38 cellular contexts compared by ENCODE assay signal in the genomic region with DNA sequence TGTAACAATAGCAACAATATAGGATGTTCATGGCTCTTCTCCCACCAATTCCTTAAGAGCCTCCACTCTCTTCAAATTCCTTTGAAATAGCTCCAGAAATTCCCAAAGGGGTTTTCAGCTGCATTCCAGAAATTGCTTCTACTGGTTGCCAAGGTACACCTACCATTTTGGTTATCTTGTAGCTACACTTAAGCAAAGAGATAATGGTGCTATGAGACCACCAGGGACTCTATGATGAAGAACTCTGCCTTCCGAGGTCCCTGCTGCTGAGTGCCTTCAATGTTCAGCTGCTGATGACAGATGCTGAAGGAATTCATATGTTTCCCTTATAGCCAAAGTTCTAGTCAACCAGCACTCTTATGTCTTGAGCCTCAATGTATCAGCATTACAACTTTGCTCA.
"Had no signal": no experiment of that assay in that cellular context is flagged by ENCODE, and none has a peak within 500 bp of the region (broad histone marks: within the 10 kb centered on the region; RNA-seq: fewer than 3 reads in every experiment).

No MANE protein-coding gene starts in this region.

- H3K27me3 Mint-ChIP-seq: activated naive CD4-positive, alpha-beta T cell treated with anti-CD3 and anti-CD28 coated beads, Interleukin-2, amount 10 ng/mL, durations not matched to agents 7 days and 5 days; activated naive CD8-positive, alpha-beta T cell treated with anti-CD3 and anti-CD28 coated beads, Interleukin-2, amount 10 ng/mL, durations not matched to agents 7 days and 5 days had no signal

- H3K4me1 ChIP-seq: adrenal gland, ascending aorta, body of pancreas, breast epithelium had no signal

- H3K36me3 Mint-ChIP-seq: activated naive CD4-positive, alpha-beta T cell treated with anti-CD3 and anti-CD28 coated beads, Interleukin-2, amount 10 ng/mL, durations not matched to agents 7 days and 5 days; activated naive CD4-positive, alpha-beta T cell treated with anti-CD3 and anti-CD28 coated beads, Interleukin-2, amount 50 U/mL, for 24 hours; activated naive CD8-positive, alpha-beta T cell; activated naive CD8-positive, alpha-beta T cell treated with anti-CD3 and anti-CD28 coated beads, Interleukin-2, amount 10 ng/mL, durations not matched to agents 7 days and 5 days; brain had no signal

- H3K4me1 Mint-ChIP-seq: activated naive CD4-positive, alpha-beta T cell treated with anti-CD3 and anti-CD28 coated beads, Interleukin-2, amount 10 ng/mL, durations not matched to agents 7 days and 5 days; activated naive CD4-positive, alpha-beta T cell treated with anti-CD3 and anti-CD28 coated beads, Interleukin-2, amount 50 U/mL, for 24 hours; activated naive CD8-positive, alpha-beta T cell treated with anti-CD3 and anti-CD28 coated beads, Interleukin-2, amount 10 ng/mL, durations not matched to agents 7 days and 5 days; activated naive CD8-positive, alpha-beta T cell treated with anti-CD3 and anti-CD28 coated beads, Interleukin-2, amount 50 U/mL, for 24 hours; activated T-helper 17 cell treated with anti-CD3 and anti-CD28 coated beads, Interleukin-2, amount 50 U/mL, for 72 hours; brain; central memory CD8-positive, alpha-beta T cell had no signal

- H3K27me3 ChIP-seq: adrenal gland, ascending aorta, body of pancreas, brain microvascular endothelial cell, breast epithelium, cardiac muscle cell had no signal

- ATAC-seq: activated naive CD4-positive, alpha-beta T cell treated with anti-CD3 and anti-CD28 coated beads, Interleukin-2, amount 50 U/mL, for 72 hours; activated naive CD8-positive, alpha-beta T cell treated with anti-CD3 and anti-CD28 coated beads, Interleukin-2, amount 50 U/mL, for 24 hours; activated T-cell treated with anti-CD3 and anti-CD28 coated beads, Interleukin-2, amount 50 U/mL, for 4 hours; activated T-cell treated with anti-CD3 and anti-CD28 coated beads, Interleukin-2, amount 50 U/mL, for 72 hours; activated T-helper 17 cell treated with anti-CD3 and anti-CD28 coated beads, Interleukin-2, amount 50 U/mL, for 72 hours; body of pancreas had no signal

- H3K9me3 Mint-ChIP-seq: activated naive CD4-positive, alpha-beta T cell treated with anti-CD3 and anti-CD28 coated beads for 36 hours; activated naive CD4-positive, alpha-beta T cell treated with anti-CD3 and anti-CD28 coated beads, Interleukin-2, amount 10 ng/mL, durations not matched to agents 7 days and 5 days; activated T-cell treated with anti-CD3 and anti-CD28 coated beads, Interleukin-2, amount 50 U/mL, for 24 hours; activated T-helper 1 cell treated with anti-CD3 and anti-CD28 coated beads, Interleukin-12 subunit alpha, Interleukin-12 subunit beta, Interleukin-2, Interleukin-4 antibody, amounts not matched to agents 30 ng/mL and 10 ng/mL and 1 ng/mL, durations not matched to agents 14 hours and 24 hours and 36 hours had no signal

- H3K27ac Mint-ChIP-seq: activated naive CD4-positive, alpha-beta T cell treated with anti-CD3 and anti-CD28 coated beads for 36 hours; activated naive CD4-positive, alpha-beta T cell treated with anti-CD3 and anti-CD28 coated beads, Interleukin-2, amount 10 ng/mL, durations not matched to agents 7 days and 5 days; activated naive CD4-positive, alpha-beta T cell treated with anti-CD3 and anti-CD28 coated beads, Interleukin-2, amount 50 U/mL, for 24 hours; activated naive CD4-positive, alpha-beta T cell treated with anti-CD3 and anti-CD28 coated beads, Interleukin-2, amount 50 U/mL, for 72 hours; activated naive CD8-positive, alpha-beta T cell; activated naive CD8-positive, alpha-beta T cell treated with anti-CD3 and anti-CD28 coated beads, Interleukin-2, amount 10 ng/mL, durations not matched to agents 7 days and 5 days; activated naive CD8-positive, alpha-beta T cell treated with anti-CD3 and anti-CD28 coated beads, Interleukin-2, amount 50 U/mL, for 24 hours; activated T-cell treated with anti-CD3 and anti-CD28 coated beads, Interleukin-2, amount 50 U/mL, for 24 hours; activated T-cell treated with anti-CD3 and anti-CD28 coated beads, Interleukin-2, amount 50 U/mL, for 72 hours; activated T-helper 1 cell treated with anti-CD3 and anti-CD28 coated beads, Interleukin-12 subunit alpha, Interleukin-12 subunit beta, Interleukin-2, Interleukin-4 antibody, amounts not matched to agents 30 ng/mL and 10 ng/mL and 1 ng/mL, durations not matched to agents 14 hours and 24 hours and 36 hours; activated T-helper 17 cell treated with anti-CD3 and anti-CD28 coated beads, Interleukin-2, amount 50 U/mL, for 72 hours; activated T-helper 2 cell treated with anti-CD3 and anti-CD28 coated beads, Interferon-gamma antibody, Interleukin-2, Interleukin-4, amounts not matched to agents 10 μg/mL and 5 μg/mL and 100 μg/mL, durations not matched to agents 14 hours and 24 hours and 36 hours; brain had no signal

- H3K4me3 Mint-ChIP-seq: activated naive CD4-positive, alpha-beta T cell treated with anti-CD3 and anti-CD28 coated beads for 36 hours; activated naive CD4-positive, alpha-beta T cell treated with anti-CD3 and anti-CD28 coated beads, Interleukin-2, amount 10 ng/mL, durations not matched to agents 7 days and 5 days; activated naive CD4-positive, alpha-beta T cell treated with anti-CD3 and anti-CD28 coated beads, Interleukin-2, amount 50 U/mL, for 24 hours; activated naive CD8-positive, alpha-beta T cell; activated naive CD8-positive, alpha-beta T cell treated with anti-CD3 and anti-CD28 coated beads, Interleukin-2, amount 10 ng/mL, durations not matched to agents 7 days and 5 days; activated naive CD8-positive, alpha-beta T cell treated with anti-CD3 and anti-CD28 coated beads, Interleukin-2, amount 50 U/mL, for 24 hours; activated T-cell treated with anti-CD3 and anti-CD28 coated beads, Interleukin-2, amount 50 U/mL, for 24 hours; activated T-cell treated with anti-CD3 and anti-CD28 coated beads, Interleukin-2, amount 50 U/mL, for 4 hours; activated T-cell treated with anti-CD3 and anti-CD28 coated beads, Interleukin-2, amount 50 U/mL, for 72 hours; activated T-helper 1 cell treated with anti-CD3 and anti-CD28 coated beads, Interleukin-12 subunit alpha, Interleukin-12 subunit beta, Interleukin-2, Interleukin-4 antibody, amounts not matched to agents 30 ng/mL and 10 ng/mL and 1 ng/mL, durations not matched to agents 14 hours and 24 hours and 36 hours; activated T-helper 17 cell treated with anti-CD3 and anti-CD28 coated beads, Interleukin-2, amount 50 U/mL, for 72 hours; brain; central memory CD8-positive, alpha-beta T cell had no signal

- H3K9me3 ChIP-seq: adrenal gland, ascending aorta, body of pancreas had no signal

- H3K4me3 ChIP-seq: adrenal gland, ascending aorta, body of pancreas, breast epithelium, cardiac muscle cell had no signal

- H3K36me3 ChIP-seq: adrenal gland, ascending aorta, brain microvascular endothelial cell, breast epithelium, cardiac muscle cell had no signal

- DNase-seq: activated effector memory CD4-positive, alpha-beta T cell treated with anti-CD3 and anti-CD28 coated beads, Interleukin-2, amount 50 U/mL, for 16 hours; activated effector memory CD4-positive, alpha-beta T cell treated with Interleukin-2 at 50 U/mL for 16 hours; activated gamma-delta T cell; activated gamma-delta T cell treated with Interleukin-2 at 50 U/mL for 16 hours; activated naive CD4-positive, alpha-beta T cell; activated naive CD4-positive, alpha-beta T cell treated with anti-CD3 and anti-CD28 coated beads for 36 hours; activated naive CD4-positive, alpha-beta T cell treated with anti-CD3 and anti-CD28 coated beads, Interleukin-2, amount 10 ng/mL, durations not matched to agents 7 days and 5 days; activated naive CD4-positive, alpha-beta T cell treated with anti-CD3 and anti-CD28 coated beads, Interleukin-2, amount 50 U/mL, for 16 hours; activated naive CD4-positive, alpha-beta T cell treated with Interleukin-2 at 50 U/mL for 16 hours; activated naive CD8-positive, alpha-beta T cell treated with anti-CD3 and anti-CD28 coated beads, Interleukin-2, amount 10 ng/mL, durations not matched to agents 7 days and 5 days; activated naive CD8-positive, alpha-beta T cell treated with anti-CD3 and anti-CD28 coated beads, Interleukin-2, amount 50 U/mL, for 24 hours; activated T-cell treated with anti-CD3 and anti-CD28 coated beads for 4 hours; activated T-cell treated with anti-CD3 and anti-CD28 coated beads, Interleukin-2, amount 50 U/mL, for 1 hour; activated T-cell treated with anti-CD3 and anti-CD28 coated beads, Interleukin-2, amount 50 U/mL, for 24 hours; activated T-cell treated with anti-CD3 and anti-CD28 coated beads, Interleukin-2, amount 50 U/mL, for 4 hours; activated T-cell treated with anti-CD3 and anti-CD28 coated beads, Interleukin-2, amount 50 U/mL, for 48 hours; activated T-cell treated with anti-CD3 and anti-CD28 coated beads, Interleukin-2, amount 50 U/mL, for 72 hours; adrenal gland; amniotic stem cell; amygdala; anterior cingulate cortex; aorta; body of pancreas; brain microvascular endothelial cell; caudate nucleus; central memory CD4-positive, alpha-beta T cell; cerebellar nuclear complex had no signal

- H3K27ac ChIP-seq: adrenal gland, ascending aorta, body of pancreas, brain microvascular endothelial cell, breast epithelium, cardiac muscle cell had no signal
